2 cellular contexts compared by ENCODE assay signal in genomic region chrX:50456712-50457484, GRCh38.
TF ChIP-seq lines count a peak whose summit lies in the region.

No MANE protein-coding gene starts in this region.

TF ChIP-seq in HepG2, 621 proteins besides CTCF, POLR2A, EP300 and RAD21:
- TF ChIP-seq THAP11 (CRISPR knock-in tag; IDR thresholded peaks at IDR 0.05) (no peak), PRPF4 (IDR thresholded peaks at IDR 0.05; ENCODE audit: low read depth, low read length, poor library complexity, severe bottlenecking) (no peak), GABPB1 (CRISPR knock-in tag; IDR thresholded peaks at IDR 0.05) (no peak)

TF ChIP-seq in WTC11, 78 proteins besides CTCF, POLR2A, EP300 and RAD21:
- TF ChIP-seq HMGA2 (CRISPR knock-in tag; IDR thresholded peaks at IDR 0.05) = no peak
- no peak for TF ChIP-seq ATF1 (CRISPR knock-in tag; IDR thresholded peaks at IDR 0.05)
- TF ChIP-seq ZMAT4 (CRISPR knock-in tag; IDR thresholded peaks at IDR 0.05) = no peak
- TF ChIP-seq ZNF219 (CRISPR knock-in tag; IDR thresholded peaks at IDR 0.05; ENCODE audit: borderline replicate concordance) = no peak
- no peak for TF ChIP-seq TCF7 (CRISPR knock-in tag; IDR thresholded peaks at IDR 0.05; ENCODE audit: low read depth)
- no peak for TF ChIP-seq IRF1 (CRISPR knock-in tag; IDR thresholded peaks at IDR 0.05)
- no peak for TF ChIP-seq CREM (CRISPR knock-in tag; IDR thresholded peaks at IDR 0.05)
- TF ChIP-seq, protein P1, sequence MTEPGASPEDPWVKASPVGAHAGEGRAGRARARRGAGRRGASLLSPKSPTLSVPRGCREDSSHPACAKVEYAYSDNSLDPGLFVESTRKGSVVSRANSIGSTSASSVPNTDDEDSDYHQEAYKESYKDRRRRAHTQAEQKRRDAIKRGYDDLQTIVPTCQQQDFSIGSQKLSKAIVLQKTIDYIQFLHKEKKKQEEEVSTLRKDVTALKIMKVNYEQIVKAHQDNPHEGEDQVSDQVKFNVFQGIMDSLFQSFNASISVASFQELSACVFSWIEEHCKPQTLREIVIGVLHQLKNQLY (CRISPR knock-in tag; IDR thresholded peaks at IDR 0.05) = no peak
- no peak for TF ChIP-seq ZNF121 (CRISPR knock-in tag; IDR thresholded peaks at IDR 0.05)
- no peak for TF ChIP-seq TP53 (CRISPR knock-in tag; IDR thresholded peaks at IDR 0.05)
- TF ChIP-seq EMX1 (CRISPR knock-in tag; IDR thresholded peaks at IDR 0.05) = no peak
- no peak for TF ChIP-seq GRHL2 (CRISPR knock-in tag; IDR thresholded peaks at IDR 0.05; ENCODE audit: insufficient replicate concordance, severe bottlenecking)
- TF ChIP-seq SOX15 (CRISPR knock-in tag; IDR thresholded peaks at IDR 0.05) = no peak
- no peak for TF ChIP-seq ZBTB43 (CRISPR knock-in tag; IDR thresholded peaks at IDR 0.05)
- no peak for TF ChIP-seq NFATC4 (CRISPR knock-in tag; IDR thresholded peaks at IDR 0.05)
- TF ChIP-seq ZNF232 (CRISPR knock-in tag; IDR thresholded peaks at IDR 0.05) = no peak
- no peak for TF ChIP-seq ESRRA (CRISPR knock-in tag; IDR thresholded peaks at IDR 0.05; ENCODE audit: borderline replicate concordance)
- TF ChIP-seq, protein P2, sequence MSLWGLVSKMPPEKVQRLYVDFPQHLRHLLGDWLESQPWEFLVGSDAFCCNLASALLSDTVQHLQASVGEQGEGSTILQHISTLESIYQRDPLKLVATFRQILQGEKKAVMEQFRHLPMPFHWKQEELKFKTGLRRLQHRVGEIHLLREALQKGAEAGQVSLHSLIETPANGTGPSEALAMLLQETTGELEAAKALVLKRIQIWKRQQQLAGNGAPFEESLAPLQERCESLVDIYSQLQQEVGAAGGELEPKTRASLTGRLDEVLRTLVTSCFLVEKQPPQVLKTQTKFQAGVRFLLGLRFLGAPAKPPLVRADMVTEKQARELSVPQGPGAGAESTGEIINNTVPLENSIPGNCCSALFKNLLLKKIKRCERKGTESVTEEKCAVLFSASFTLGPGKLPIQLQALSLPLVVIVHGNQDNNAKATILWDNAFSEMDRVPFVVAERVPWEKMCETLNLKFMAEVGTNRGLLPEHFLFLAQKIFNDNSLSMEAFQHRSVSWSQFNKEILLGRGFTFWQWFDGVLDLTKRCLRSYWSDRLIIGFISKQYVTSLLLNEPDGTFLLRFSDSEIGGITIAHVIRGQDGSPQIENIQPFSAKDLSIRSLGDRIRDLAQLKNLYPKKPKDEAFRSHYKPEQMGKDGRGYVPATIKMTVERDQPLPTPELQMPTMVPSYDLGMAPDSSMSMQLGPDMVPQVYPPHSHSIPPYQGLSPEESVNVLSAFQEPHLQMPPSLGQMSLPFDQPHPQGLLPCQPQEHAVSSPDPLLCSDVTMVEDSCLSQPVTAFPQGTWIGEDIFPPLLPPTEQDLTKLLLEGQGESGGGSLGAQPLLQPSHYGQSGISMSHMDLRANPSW (CRISPR knock-in tag; conservative IDR thresholded peaks at IDR 0.05; ENCODE audit: low read depth) = no peak
